ENCODE assay signal across 18 cellular contexts in genomic region chr5:58455495-58455894, GRCh38. TPM values are rescaled to one million over a fixed set of nuclear protein-coding genes. Genes with fewer than 3 reads are reported as not detected.
A peak's percentile ranks its signal among the peaks of the same experiment; 100 is the strongest.
DNase-seq lines count a peak whose midpoint lies in the region; ATAC-seq and TF ChIP-seq lines count a peak whose summit lies in the region.
"Had no signal": no experiment of that assay in that cellular context is flagged by ENCODE, and none has a peak within 500 bp of the region (broad histone marks: within the 10 kb centered on the region; RNA-seq: fewer than 3 reads in every experiment).

No MANE protein-coding gene starts in this region.

- H3K27ac Mint-ChIP-seq in Calu3 (ENCODE audit: unreplicated experiment): peak overlapping the region; percentile 40
- H3K27ac Mint-ChIP-seq: activated T-cell treated with anti-CD3 and anti-CD28 coated beads, Interleukin-2, amount 50 U/mL, for 24 hours; B cell; stimulated activated effector memory CD8-positive, alpha-beta T cell treated with anti-CD3 and anti-CD28 coated beads, Interleukin-12 subunit alpha, Interleukin-12 subunit beta, amount 100 ng/mL, for 72 hours had no signal

- H3K27me3 Mint-ChIP-seq in Calu3 (ENCODE audit: unreplicated experiment): no peaks in the 10 kb centered on the region

- H3K9me3 Mint-ChIP-seq in Calu3 (ENCODE audit: low read depth, unreplicated experiment): no peaks in the 10 kb centered on the region
- H3K9me3 Mint-ChIP-seq: activated T-cell treated with anti-CD3 and anti-CD28 coated beads, Interleukin-2, amount 50 U/mL, for 24 hours; stimulated activated effector memory CD8-positive, alpha-beta T cell treated with anti-CD3 and anti-CD28 coated beads, Interleukin-12 subunit alpha, Interleukin-12 subunit beta, amount 100 ng/mL, for 72 hours had no signal

- no peak overlapping the region for H2AFZ ChIP-seq in neural cell (ENCODE audit: low read depth, low read length)

- no peak for TF ChIP-seq RAD21 in neural cell (conservative IDR thresholded peaks at IDR 0.05)

- WGBS in esophagus squamous epithelium, 2 donors: 57 to 74% methylated on average over 5 of the region's 5 CpGs

- TF ChIP-seq EP300 in neural cell (conservative IDR thresholded peaks at IDR 0.05; ENCODE audit: poor library complexity, severe bottlenecking): no peak

- no peak overlapping the region for H3K9ac ChIP-seq in neural cell (ENCODE audit: low read length)

- H3K9me2 ChIP-seq in neural cell (ENCODE audit: insufficient read depth, low read length): no peaks in the 10 kb centered on the region

- ATAC-seq in omental fat pad (ENCODE audit: low FRiP score): no peak
- ATAC-seq in HG03045 (IDR thresholded peaks at IDR 0.05; ENCODE audit: unreplicated experiment): no peak
- ATAC-seq: stimulated activated effector memory CD8-positive, alpha-beta T cell treated with anti-CD3 and anti-CD28 coated beads, Interleukin-12 subunit alpha, Interleukin-12 subunit beta, amount 100 ng/mL, for 72 hours had no signal

- peaks cover 89% of the 10 kb centered on the region for H3K36me3 Mint-ChIP-seq in Calu3 (ENCODE audit: insufficient read depth, unreplicated experiment)

- H3K4me1 Mint-ChIP-seq in Calu3 (ENCODE audit: low read depth, unreplicated experiment): peaks cover 29% of the 10 kb centered on the region

- no peak for TF ChIP-seq POLR2A in esophagus squamous epithelium (IDR thresholded peaks at IDR 0.05)

- peaks cover 61% of the 10 kb centered on the region for H3K79me2 ChIP-seq in neural cell (replicated peaks; ENCODE audit: insufficient read depth, low read length)

- H3K4me1 ChIP-seq in esophagus squamous epithelium: peaks cover 10 to 72% (median 10%) of the 10 kb centered on the region in 3 donors

- no peaks in the 10 kb centered on the region for H3K9me3 ChIP-seq in esophagus squamous epithelium
- no peaks in the 10 kb centered on the region for H3K9me3 ChIP-seq in neural cell (ENCODE audit: low read length)
- H3K9me3 ChIP-seq: adrenal gland had no signal

- DNase-seq in Calu3: no peak
- no peak for DNase-seq in esophagus squamous epithelium (lab: John Stamatoyannopoulos, UW)
- no peak for DNase-seq in NCI-H524 treated with DMSO at 0.1 percent for 48 hours (lab: John Stamatoyannopoulos, UW)
- DNase-seq in omental fat pad (ENCODE audit: low spot score): no peak
- DNase-seq in GM10266 (ENCODE audit: extremely low spot score): no peak
- DNase-seq: activated CD4-positive, alpha-beta T cell treated with anti-CD3 and anti-CD28 coated beads for 1 hour; activated T-cell treated with anti-CD3 and anti-CD28 coated beads, Interleukin-2, amount 50 U/mL, for 24 hours; adrenal gland; mesendoderm; NCI-H1436 treated with DMSO at 0.1 percent for 48 hours; NCI-H524; stimulated activated CD4-positive, alpha-beta T cell treated with anti-CD3 and anti-CD28 coated beads, Interleukin-4, amount 100 ng/mL, for 24 hours; T-helper 2 cell had no signal

- H3F3A ChIP-seq in neural cell (ENCODE audit: insufficient read depth, low read length, poor library complexity, severe bottlenecking): no peaks in the 10 kb centered on the region

- H3K36me3 ChIP-seq in esophagus squamous epithelium: peaks cover 11 to 43% (median 14%) of the 10 kb centered on the region in 3 donors
- H3K36me3 ChIP-seq in neural cell (ENCODE audit: insufficient read depth, low read length): peaks cover 48% of the 10 kb centered on the region

- H3K27me3 ChIP-seq in esophagus squamous epithelium: no peaks in the 10 kb centered on the region
- no peaks in the 10 kb centered on the region for H3K27me3 ChIP-seq in neural cell (ENCODE audit: insufficient read depth, low read depth, low read length)
- H3K27me3 ChIP-seq: adrenal gland had no signal

- peak overlapping the region; percentile 76 for H3K4me3 Mint-ChIP-seq in Calu3 (ENCODE audit: low read depth, unreplicated experiment)
- H3K4me3 Mint-ChIP-seq: activated T-cell treated with anti-CD3 and anti-CD28 coated beads, Interleukin-2, amount 50 U/mL, for 24 hours; B cell; stimulated activated effector memory CD8-positive, alpha-beta T cell treated with anti-CD3 and anti-CD28 coated beads, Interleukin-12 subunit alpha, Interleukin-12 subunit beta, amount 100 ng/mL, for 72 hours had no signal

- peaks cover 5% of the 10 kb centered on the region for H4K20me1 ChIP-seq in neural cell (ENCODE audit: insufficient read depth)

- H3K4me3 ChIP-seq in WI38 (ENCODE audit: low read depth, low read length) (peak overlapping the region; percentile 77), esophagus squamous epithelium (peak overlapping the region in 3 of 4 donors; percentile 87 to 94 (median 92)), neural cell (ENCODE audit: low read length) (peak overlapping the region; percentile 88)

- BruUV-seq in Calu3 (replicated peaks; lab: Mats Ljungman, UMichigan): no TSS peak

- CTCF ChIA-PET in Calu3 (lab: Charles Lee): interaction anchor here (1.7 kb wide), 1 partner anchor 568 kb away, joined by 5 read pairs; no protein-coding TSS in a partner anchor

- intact Hi-C loops in Calu3 (cut with micrococcal nuclease; ENCODE audit: unreplicated experiment) (loop anchor here (5.0 to 10.0 kb wide), 2 partner anchors 118 to 371 kb away; no protein-coding TSS in a partner anchor), esophagus squamous epithelium (cut with DNase I) (no loop called here)

- H3K27ac ChIP-seq in esophagus squamous epithelium (peak overlapping the region; percentile 16 to 99 (median 68)), neural cell (ENCODE audit: low read length) (no peak overlapping the region)
- H3K27ac ChIP-seq: adrenal gland had no signal

- TF ChIP-seq CTCF in Calu3 (IDR thresholded peaks at IDR 0.05; ENCODE audit: unreplicated experiment) (no peak), WI38 (IDR thresholded peaks at IDR 0.05; ENCODE audit: low read depth, low read length) (no peak), esophagus squamous epithelium (IDR thresholded peaks at IDR 0.05) (no peak), neural cell (IDR thresholded peaks at IDR 0.05; ENCODE audit: poor library complexity, severe bottlenecking) (no peak), omental fat pad (IDR thresholded peaks at IDR 0.05) (no peak), GM10266 (IDR thresholded peaks at IDR 0.05; ENCODE audit: control insufficient read depth, insufficient read depth, low read depth, missing control alignments) (no peak)

- H3K4me2 ChIP-seq in neural cell (ENCODE audit: low read length): peak overlapping the region; percentile 97

TF ChIP-seq in neural cell, 6 proteins besides CTCF, POLR2A, EP300 and RAD21:
- TF ChIP-seq REST (IDR thresholded peaks at IDR 0.05; ENCODE audit: borderline replicate concordance) (no peak), MXI1 (conservative IDR thresholded peaks at IDR 0.05; ENCODE audit: poor library complexity, severe bottlenecking) (no peak), TAF1 (IDR thresholded peaks at IDR 0.05; ENCODE audit: low read depth) (no peak), EZH2 (IDR thresholded peaks at IDR 0.05; ENCODE audit: borderline replicate concordance, insufficient read depth, low read length, poor library complexity, severe bottlenecking) (no peak), POLR2AphosphoS5 (IDR thresholded peaks at IDR 0.05) (no peak), SMC3 (conservative IDR thresholded peaks at IDR 0.05; ENCODE audit: poor library complexity) (no peak)
TF ChIP-seq in neural cell: peak in this region for 0.

RNA-seq across cellular contexts. Expression of gene PLK2, which starts 4.4 kb away (rescaled TPM):
- total RNA-seq in Calu3 (2022) (135 and 229 TPM in 2 replicates), esophagus squamous epithelium (100 to 1,000 TPM; 117 to 227 (median 151) TPM), omental fat pad (100 to 1,000 TPM in 2 of 4 donors, 10 to 100 TPM in 2; 27.2 to 126 (median 90.9) TPM)
- polyA plus RNA-seq in neural cell: 309 and 385 TPM in 2 replicates
- polyA minus RNA-seq in neural cell: 800 and 993 TPM in 2 replicates

RNA-seq across cellular contexts. Expression of gene GAPT, which starts 35.7 kb away (rescaled TPM):
- total RNA-seq in Calu3 (2022): not detected in 2 replicates
- total RNA-seq in esophagus squamous epithelium: 1 to 10 TPM in 1 of 4 donors, under 1 TPM in 2, not detected in 1; 0.09 to 2.9 (median 0.18) TPM
- polyA plus RNA-seq in neural cell: not detected in 2 replicates
- not detected in 2 replicates for polyA minus RNA-seq in neural cell
- 1 to 10 TPM in 3 of 4 donors, under 1 TPM in 1; 0.72 to 6.1 (median 1.4) TPM for total RNA-seq in omental fat pad
